ENCODE assay signal across 20 cellular contexts in the genomic region with DNA sequence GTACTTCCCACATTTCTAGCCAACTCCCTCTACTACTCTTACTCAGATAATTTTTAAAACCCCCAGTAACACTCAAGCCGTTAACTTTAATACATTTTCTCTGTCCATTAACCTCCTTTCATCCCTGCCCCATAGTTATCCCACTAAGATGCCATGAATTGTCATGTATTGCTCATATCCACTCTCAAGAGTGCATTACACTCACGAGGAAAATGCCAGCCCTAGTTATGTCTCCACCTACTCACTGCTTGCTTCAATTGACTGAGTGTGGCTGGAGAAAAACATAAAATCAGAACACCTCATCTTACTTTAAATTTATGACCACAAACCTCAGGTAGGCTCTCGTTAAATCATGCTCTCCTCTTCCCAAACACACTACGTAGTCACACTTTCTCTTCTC.
DNase-seq lines count a peak whose midpoint lies in the region; ATAC-seq and TF ChIP-seq lines count a peak whose summit lies in the region.
"Had no signal": no experiment of that assay in that cellular context is flagged by ENCODE, and none has a peak within 500 bp of the region (broad histone marks: within the 10 kb centered on the region; RNA-seq: fewer than 3 reads in every experiment).

No MANE protein-coding gene starts in this region.

- H3K9ac ChIP-seq in GM23248 (no peak overlapping the region), SK-N-SH (no peak overlapping the region), neural cell (ENCODE audit: low read length) (no peak overlapping the region)

- DNase-seq in GM23248 = peak; percentile 33
- no peak for DNase-seq in SK-N-SH
- no peak for DNase-seq in foreskin keratinocyte
- DNase-seq in body of pancreas = no peak
- no peak for DNase-seq in putamen (ENCODE audit: low spot score)
- no peak for DNase-seq in effector memory CD8-positive, alpha-beta T cell
- no peak for DNase-seq in NCI-H1694 treated with DMSO at 0.1 percent for 48 hours (lab: John Stamatoyannopoulos, UW)
- DNase-seq: Caco-2; CD4-positive, CD25-positive, alpha-beta regulatory T cell; CD8-positive, alpha-beta T cell; DMS153; DMS79; EL; GDM1; H9 had no signal

- H3K27me3 Mint-ChIP-seq in effector memory CD8-positive, alpha-beta T cell = no peaks in the 10 kb centered on the region

- TF ChIP-seq CTCF in SK-N-SH (IDR thresholded peaks at IDR 0.05) = no peak
- TF ChIP-seq CTCF in foreskin keratinocyte (conservative IDR thresholded peaks at IDR 0.05) = no peak
- TF ChIP-seq CTCF in neural cell (IDR thresholded peaks at IDR 0.05; ENCODE audit: poor library complexity, severe bottlenecking) = no peak
- TF ChIP-seq CTCF in body of pancreas (IDR thresholded peaks at IDR 0.05) = no peak

- H3K9me3 ChIP-seq in GM23248 (ENCODE audit: low read depth) (no peaks in the 10 kb centered on the region), SK-N-SH (peaks cover 7% of the 10 kb centered on the region; the same call in 1 of the 2 replicates), neural cell (ENCODE audit: low read length) (no peaks in the 10 kb centered on the region), body of pancreas (no peaks in the 10 kb centered on the region)
- H3K9me3 ChIP-seq: Caco-2 had no signal

- no peaks in the 10 kb centered on the region for H4K20me1 ChIP-seq in GM23248 (ENCODE audit: insufficient read depth)
- H4K20me1 ChIP-seq in SK-N-SH (ENCODE audit: insufficient read depth) = no peaks in the 10 kb centered on the region
- H4K20me1 ChIP-seq in neural cell (ENCODE audit: insufficient read depth) = no peaks in the 10 kb centered on the region

- H3K4me3 ChIP-seq in GM23248 = no peak overlapping the region
- no peak overlapping the region; a peak in 1 of 4 replicates for H3K4me3 ChIP-seq in SK-N-SH (ENCODE audit: low read depth in 2 of 2, low read length in 1 of 2)
- H3K4me3 ChIP-seq in neural cell (ENCODE audit: low read length) = no peak overlapping the region
- no peak overlapping the region for H3K4me3 ChIP-seq in body of pancreas
- H3K4me3 ChIP-seq: GM12878, GM23338 had no signal

- CTCF ChIA-PET in SK-N-SH (lab: Yijun Ruan, JAX) = no interaction called here

- H3K79me2 ChIP-seq in GM23248 (ENCODE audit: insufficient read depth) = no peaks in the 10 kb centered on the region
- H3K79me2 ChIP-seq in SK-N-SH (ENCODE audit: insufficient read depth) = no peaks in the 10 kb centered on the region
- H3K79me2 ChIP-seq in neural cell (replicated peaks; ENCODE audit: insufficient read depth, low read length) = no peaks in the 10 kb centered on the region

- H3K36me3 ChIP-seq in GM23248 (ENCODE audit: low read depth) = no peaks in the 10 kb centered on the region
- no peaks in the 10 kb centered on the region for H3K36me3 ChIP-seq in SK-N-SH (replicated peaks in 1 of 2; ENCODE audit: control insufficient read depth in 1 of 2, insufficient read depth in 2 of 2, low read length in 1 of 2)
- H3K36me3 ChIP-seq in neural cell (ENCODE audit: insufficient read depth, low read length) = no peaks in the 10 kb centered on the region
- no peaks in the 10 kb centered on the region for H3K36me3 ChIP-seq in body of pancreas (replicated peaks in 1 of 2; ENCODE audit: insufficient read depth in 1 of 2, low read depth in 2 of 2)

- H2AFZ ChIP-seq in GM23248 (no peak overlapping the region), SK-N-SH (ENCODE audit: low read depth) (peak overlapping the region; percentile 71; the same call in 1 of the 2 replicates), neural cell (ENCODE audit: low read depth, low read length) (no peak overlapping the region)
- H2AFZ ChIP-seq: GM23338 had no signal

- H3F3A ChIP-seq in GM23248 (ENCODE audit: insufficient read depth) = no peaks in the 10 kb centered on the region
- H3F3A ChIP-seq in SK-N-SH (replicated peaks; ENCODE audit: insufficient read depth) = no peaks in the 10 kb centered on the region
- H3F3A ChIP-seq in neural cell (ENCODE audit: insufficient read depth, low read length, poor library complexity, severe bottlenecking) = no peaks in the 10 kb centered on the region

- TF ChIP-seq RAD21 in SK-N-SH (IDR thresholded peaks at IDR 0.05; ENCODE audit: low read length) = no peak
- no peak for TF ChIP-seq RAD21 in neural cell (conservative IDR thresholded peaks at IDR 0.05)

- no peak overlapping the region for H3K27ac Mint-ChIP-seq in effector memory CD8-positive, alpha-beta T cell
- H3K27ac Mint-ChIP-seq: CD8-positive, alpha-beta T cell; GM23338; H9 had no signal

- H3K27ac ChIP-seq in GM23248 (no peak overlapping the region), SK-N-SH (ENCODE audit: low read depth in 2 of 2, low read length in 1 of 2) (no peak overlapping the region), foreskin keratinocyte (no peak overlapping the region), neural cell (ENCODE audit: low read length) (no peak overlapping the region), body of pancreas (no peak overlapping the region)
- H3K27ac ChIP-seq: C4-2B had no signal

- 40 to 42% methylated on average over 4 of the region's 4 CpGs for WGBS in GM23248 (ENCODE audit: low coverage in 1 of 2, low lambda C conversion rate in 2 of 2, missing lambda C conversion rate in 2 of 2), 2 experiments
- WGBS in SK-N-SH (ENCODE audit: low lambda C conversion rate) = 10% methylated on average over 4 of the region's 4 CpGs
- WGBS in body of pancreas, 2 donors = 48 to 65% methylated on average over 4 of the region's 4 CpGs

- TF ChIP-seq EP300 in SK-N-SH (IDR thresholded peaks at IDR 0.05; ENCODE audit: borderline replicate concordance in 1 of 2, low read depth in 1 of 2, low read length in 1 of 2) (no peak), neural cell (conservative IDR thresholded peaks at IDR 0.05; ENCODE audit: poor library complexity, severe bottlenecking) (no peak)

- peak; percentile 7 for ATAC-seq in foreskin keratinocyte
- ATAC-seq in body of pancreas = no peak
- no peak for ATAC-seq in effector memory CD8-positive, alpha-beta T cell (replicated peaks)
- ATAC-seq: CD8-positive, alpha-beta T cell; GM12878; GM23338; HCT116 had no signal

- in situ Hi-C loops in GM23248 (cut with MboI) = no loop called here

- H3K9me2 ChIP-seq in GM23248 (ENCODE audit: insufficient read depth) (no peaks in the 10 kb centered on the region), SK-N-SH (no peaks in the 10 kb centered on the region), neural cell (ENCODE audit: insufficient read depth, low read length) (no peaks in the 10 kb centered on the region)

- H3K4me1 Mint-ChIP-seq in effector memory CD8-positive, alpha-beta T cell (ENCODE audit: low read depth in 2 of 2) = no peaks in the 10 kb centered on the region
- H3K4me1 Mint-ChIP-seq: CD4-positive, CD25-positive, alpha-beta regulatory T cell had no signal

- no peak overlapping the region for H3K4me2 ChIP-seq in GM23248 (ENCODE audit: unreplicated experiment)
- 0 out of 2 replicates have a peak overlapping the region, but pooled peaks have one; percentile 2 for H3K4me2 ChIP-seq in SK-N-SH
- no peak overlapping the region for H3K4me2 ChIP-seq in neural cell (ENCODE audit: low read length)
- H3K4me2 ChIP-seq: GM23338 had no signal

- no peak overlapping the region for H3K4me3 Mint-ChIP-seq in effector memory CD8-positive, alpha-beta T cell
- H3K4me3 Mint-ChIP-seq: CD4-positive, CD25-positive, alpha-beta regulatory T cell; CD8-positive, alpha-beta T cell; GM23338; H9 had no signal

- peaks cover 5 to 16% of the 10 kb centered on the region in 2 donors for H3K9me3 Mint-ChIP-seq in effector memory CD8-positive, alpha-beta T cell

- intact Hi-C loops in body of pancreas (cut with DNase I) = no loop called here

- H3K36me3 Mint-ChIP-seq in effector memory CD8-positive, alpha-beta T cell (ENCODE audit: insufficient read depth) = no peaks in the 10 kb centered on the region
- H3K36me3 Mint-ChIP-seq: CD4-positive, CD25-positive, alpha-beta regulatory T cell; CD8-positive, alpha-beta T cell had no signal

- POLR2A ChIA-PET in SK-N-SH (lab: Yijun Ruan, JAX) = no interaction called here

- TF ChIP-seq POLR2A in body of pancreas (IDR thresholded peaks at IDR 0.05) = no peak

- H3K27me3 ChIP-seq in GM23248 (replicated peaks; ENCODE audit: insufficient read depth) = no peaks in the 10 kb centered on the region
- H3K27me3 ChIP-seq in SK-N-SH (ENCODE audit: insufficient read depth) = no peaks in the 10 kb centered on the region
- no peaks in the 10 kb centered on the region for H3K27me3 ChIP-seq in foreskin keratinocyte
- H3K27me3 ChIP-seq in neural cell (ENCODE audit: insufficient read depth, low read depth, low read length) = no peaks in the 10 kb centered on the region
- no peaks in the 10 kb centered on the region for H3K27me3 ChIP-seq in body of pancreas

- H3K4me1 ChIP-seq in GM23248 (ENCODE audit: insufficient read depth) (peaks cover 3% of the 10 kb centered on the region; the same call in 1 of the 2 replicates), SK-N-SH (ENCODE audit: control insufficient read depth in 1 of 2, insufficient read depth in 2 of 2, low read depth in 1 of 2, low read length in 1 of 2) (no peaks in the 10 kb centered on the region), foreskin keratinocyte (peaks cover 11% of the 10 kb centered on the region), body of pancreas (no peaks in the 10 kb centered on the region)
- H3K4me1 ChIP-seq: Caco-2 had no signal

TF ChIP-seq in SK-N-SH, 30 proteins besides CTCF, POLR2A, EP300 and RAD21 (continues in another document):
- TF ChIP-seq USF1 (IDR thresholded peaks at IDR 0.05; ENCODE audit: borderline replicate concordance, low read depth) (no peak), MAX (IDR thresholded peaks at IDR 0.05; ENCODE audit: low read depth) (no peak)

TF ChIP-seq in neural cell, 6 proteins besides CTCF, POLR2A, EP300 and RAD21 (continues in another document):
- TF ChIP-seq MXI1 (conservative IDR thresholded peaks at IDR 0.05; ENCODE audit: poor library complexity, severe bottlenecking) (no peak), POLR2AphosphoS5 (IDR thresholded peaks at IDR 0.05) (peak; percentile 79)
